Comparison of ENCODE assay signal across 21 cellular contexts in the genomic region with DNA sequence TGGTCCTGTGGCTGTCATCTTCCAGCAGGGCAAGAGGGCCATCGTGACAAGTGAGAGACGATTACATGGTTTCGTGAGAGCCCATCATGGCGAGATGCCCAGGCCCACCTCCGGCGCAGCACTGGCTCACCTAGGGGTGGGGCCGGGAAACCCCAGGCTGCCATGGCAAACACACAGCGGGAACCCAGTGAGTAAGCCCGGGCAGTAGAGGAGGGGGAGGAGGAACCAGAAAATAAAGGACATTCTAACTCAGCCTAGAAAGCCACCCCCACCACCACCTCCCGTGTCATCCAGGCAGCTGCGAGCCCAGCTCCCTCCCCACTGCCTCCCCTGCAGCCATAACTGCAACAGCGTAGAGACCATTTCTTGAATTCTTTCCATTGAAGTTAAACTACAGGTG. TPM values are rescaled to one million over a fixed set of nuclear protein-coding genes. Genes with fewer than 3 reads are reported as not detected.
DNase-seq lines count a peak whose midpoint lies in the region; ATAC-seq and TF ChIP-seq lines count a peak whose summit lies in the region.
"Had no signal": no experiment of that assay in that cellular context is flagged by ENCODE, and none has a peak within 500 bp of the region (broad histone marks: within the 10 kb centered on the region; RNA-seq: fewer than 3 reads in every experiment).

No MANE protein-coding gene starts in this region.

- ATAC-seq in HG03378 (IDR thresholded peaks at IDR 0.05; ENCODE audit: unreplicated experiment), result no peak
- ATAC-seq: effector memory CD8-positive, alpha-beta T cell; esophagus mucosa; gastroesophageal sphincter had no signal

- DNase-seq in COR-L47 (lab: John Stamatoyannopoulos, UW), result peak; percentile 90
- DNase-seq in MG63, result peak; percentile 59
- peak; percentile 87 for DNase-seq in globus pallidus (ENCODE audit: low spot score)
- peak in 29 of 56 donors; percentile 21 to 78 (median 50) for DNase-seq in nucleus accumbens (lab: John Stamatoyannopoulos, UW)
- no peak for DNase-seq in AG08396 (ENCODE audit: low spot score)
- DNase-seq in coronary artery (ENCODE audit: low spot score), result no peak
- DNase-seq in MM.1S, result no peak
- DNase-seq: activated CD8-positive, alpha-beta memory T cell treated with anti-CD3 and anti-CD28 coated beads, Interleukin-2, amount 50 U/mL, for 4 hours; activated naive CD8-positive, alpha-beta T cell treated with anti-CD3 and anti-CD28 coated beads, Interleukin-2, amount 10 ng/mL, durations not matched to agents 7 days and 5 days; CD4-positive, alpha-beta T cell; effector memory CD8-positive, alpha-beta T cell; GF-D8; HFFc6; NCI-H1105 treated with DMSO at 0.1 percent for 48 hours; NCI-H510A treated with DMSO at 0.1 percent for 48 hours; SK-N-SH had no signal

- no peaks in the 10 kb centered on the region for H3K9me3 ChIP-seq in MG63
- no peaks in the 10 kb centered on the region for H3K9me3 ChIP-seq in MM.1S (replicated peaks; ENCODE audit: insufficient read depth, low read length)
- H3K9me3 ChIP-seq: gastroesophageal sphincter, SK-N-SH, thoracic aorta, vagina had no signal

- H3K9me2 ChIP-seq in MM.1S (replicated peaks; ENCODE audit: insufficient read depth, low read length), result no peaks in the 10 kb centered on the region
- H3K9me2 ChIP-seq: SK-N-SH had no signal

- no peak overlapping the region for H3K9ac ChIP-seq in MM.1S (ENCODE audit: low read length)
- H3K9ac ChIP-seq: SK-N-SH had no signal

- no peak overlapping the region for H3K4me2 ChIP-seq in MM.1S (ENCODE audit: low read depth, low read length)
- H3K4me2 ChIP-seq: SK-N-SH had no signal

- no peak overlapping the region for H3K27ac ChIP-seq in coronary artery
- H3K27ac ChIP-seq in MM.1S (ENCODE audit: low read length), result no peak overlapping the region
- H3K27ac ChIP-seq: gastroesophageal sphincter, thoracic aorta, vagina had no signal

- H3K4me1 ChIP-seq in MM.1S (ENCODE audit: low read length), result no peaks in the 10 kb centered on the region

- H3K36me3 ChIP-seq in MG63, result peaks cover 35% of the 10 kb centered on the region
- no peaks in the 10 kb centered on the region for H3K36me3 ChIP-seq in MM.1S (replicated peaks; ENCODE audit: insufficient read depth, low read length)
- H3K36me3 ChIP-seq: gastroesophageal sphincter, thoracic aorta, vagina had no signal

- H3F3A ChIP-seq in MM.1S (ENCODE audit: insufficient read depth, low read length), result no peaks in the 10 kb centered on the region

- H3K79me2 ChIP-seq in MM.1S (ENCODE audit: low read length), result no peaks in the 10 kb centered on the region

- H2AFZ ChIP-seq in MM.1S (ENCODE audit: low read length), result no peak overlapping the region

- TF ChIP-seq CTCF in coronary artery (IDR thresholded peaks at IDR 0.05), result no peak
- no peak for TF ChIP-seq CTCF in MM.1S (IDR thresholded peaks at IDR 0.05; ENCODE audit: low read length)

- H3K4me3 ChIP-seq in MG63 (no peak overlapping the region), coronary artery (no peak overlapping the region), MM.1S (ENCODE audit: low read length) (no peak overlapping the region)
- H3K4me3 ChIP-seq: gastroesophageal sphincter, thoracic aorta, vagina had no signal

- H4K20me1 ChIP-seq in MM.1S (ENCODE audit: insufficient read depth, low read length), result no peaks in the 10 kb centered on the region

- H3K27me3 ChIP-seq in MG63, result no peaks in the 10 kb centered on the region
- peaks cover 31% of the 10 kb centered on the region for H3K27me3 ChIP-seq in MM.1S (replicated peaks; ENCODE audit: insufficient read depth, low read length)
- H3K27me3 ChIP-seq: vagina had no signal

RNA-seq across cellular contexts. Expression of a gene that starts 52.3 kb away (rescaled TPM):
- total RNA-seq in MG63 (2014; rRNA removed; shearing (Covaris generic); ENCODE audit: low replicate concordance), result 31.3 and 48.8 TPM in 2 replicates
- total RNA-seq: HFFc6 had no signal

Comparison
In these comparisons a context has a peak if more than half of its experiments do, and no peak if none do; other contexts are left out.
1. DNase-seq: peak in COR-L47 (single experiment), MG63 (single experiment), globus pallidus (single experiment) and nucleus accumbens (29 of 56); none in AG08396 (single experiment), coronary artery (single experiment) and MM.1S (single experiment).